Comparison of ENCODE assay signal across 15 cellular contexts in genomic region chr1:100646000-100646399, GRCh38.
A peak's percentile ranks its signal among the peaks of the same experiment; 100 is the strongest.
DNase-seq lines count a peak whose midpoint lies in the region; ATAC-seq and TF ChIP-seq lines count a peak whose summit lies in the region.
"Had no signal": no experiment of that assay in that cellular context is flagged by ENCODE, and none has a peak within 500 bp of the region (broad histone marks: within the 10 kb centered on the region; RNA-seq: fewer than 3 reads in every experiment).

No MANE protein-coding gene starts in this region.

- H3K4me1 ChIP-seq in IMR-90 (ENCODE audit: control insufficient read depth, insufficient read depth, low read length) (peaks cover 4% of the 10 kb centered on the region; the same call in 1 of the 2 replicates), parathyroid adenoma (peaks cover 5% of the 10 kb centered on the region), aorta (ENCODE audit: control insufficient read depth in 1 of 2, insufficient read depth in 2 of 2, low read length in 2 of 2) (peaks cover 0 to 2% of the 10 kb centered on the region in 2 donors)

- no peak overlapping the region for H3K14ac ChIP-seq in IMR-90 (replicated peaks; ENCODE audit: low read depth, low read length)

- peak overlapping the region; percentile 3; the same call in 1 of the 2 replicates for H2BK20ac ChIP-seq in IMR-90 (ENCODE audit: low read depth, low read length)

- no peak overlapping the region for H2AFZ ChIP-seq in IMR-90 (replicated peaks; ENCODE audit: low read length, poor library complexity)
- no peak overlapping the region for H2AFZ ChIP-seq in parathyroid adenoma
- H2AFZ ChIP-seq: GM23338 had no signal

- intact Hi-C loops in IMR-90 (cut with micrococcal nuclease), result no loop called here
- intact Hi-C loops in aorta (cut with DNase I), result loop anchor here in 1 of 2 donors (10.0 kb wide), 1 partner anchor 59 kb away; no protein-coding TSS in a partner anchor

- no peak overlapping the region for H2AK9ac ChIP-seq in IMR-90 (replicated peaks; ENCODE audit: low read depth, low read length, poor library complexity)

- CTCF ChIA-PET in IMR-90 (lab: Yijun Ruan, JAX) (interaction anchor here (0.6 kb wide), 1 partner anchor 230 kb away, joined by 3 read pairs; no protein-coding TSS in a partner anchor), HEK293T (lab: Yijun Ruan, JAX) (no interaction called here)

- H3K9me3 ChIP-seq in IMR-90 (ENCODE audit: control insufficient read depth, insufficient read depth, low read length), result peaks cover 2% of the 10 kb centered on the region; the same call in 1 of the 2 replicates
- H3K9me3 ChIP-seq in parathyroid adenoma (ENCODE audit: control insufficient read depth, low read length), result no peaks in the 10 kb centered on the region
- no peaks in the 10 kb centered on the region for H3K9me3 ChIP-seq in aorta (ENCODE audit: control insufficient read depth, low read length)

- H3K23ac ChIP-seq in IMR-90 (ENCODE audit: low read depth, low read length), result no peak overlapping the region

- WGBS in IMR-90 (ENCODE audit: extremely low coverage in 2 of 2, insufficient read length in 1 of 2), 2 experiments, result no CpG with 5 or more reads among the region's 4 CpGs
- WGBS in aorta, 2 donors, result 76 to 81% methylated on average over 4 of the region's 4 CpGs

- H3K18ac ChIP-seq in IMR-90 (ENCODE audit: low read depth, low read length), result peak overlapping the region; percentile 29; the same call in 1 of the 2 replicates

- peak overlapping the region; percentile 18; the same call in 1 of the 3 replicates for H2BK15ac ChIP-seq in IMR-90 (ENCODE audit: low read depth, low read length)

- no peaks in the 10 kb centered on the region for H3K79me1 ChIP-seq in IMR-90 (ENCODE audit: low read depth in 1 of 2, low read length in 2 of 2)

- no peak for ATAC-seq in IMR-90 (ENCODE audit: low read depth)
- ATAC-seq in aorta (ENCODE audit: low FRiP score), result peak; percentile 36
- no peak for ATAC-seq in HG03159 (IDR thresholded peaks at IDR 0.05; ENCODE audit: unreplicated experiment)
- ATAC-seq: GM12878, GM23338, HepG2 had no signal

- H3K4me2 ChIP-seq in IMR-90 (ENCODE audit: low read depth, low read length) (no peak overlapping the region), parathyroid adenoma (ENCODE audit: low read length) (no peak overlapping the region)
- H3K4me2 ChIP-seq: GM23338 had no signal

- H3K9ac ChIP-seq in IMR-90 (ENCODE audit: low read depth, low read length) (no peak overlapping the region), parathyroid adenoma (no peak overlapping the region)

- in situ Hi-C loops in IMR-90 (cut with MboI; ENCODE audit: low sequenced_read_pairs), result no loop called here

- no peaks in the 10 kb centered on the region for H4K20me1 ChIP-seq in IMR-90 (ENCODE audit: insufficient read depth, low read length)

- H3K36me3 ChIP-seq in IMR-90 (ENCODE audit: control insufficient read depth, insufficient read depth, low read length) (no peaks in the 10 kb centered on the region), parathyroid adenoma (ENCODE audit: control insufficient read depth, insufficient read depth, low read length) (no peaks in the 10 kb centered on the region), aorta (ENCODE audit: control insufficient read depth in 1 of 2, insufficient read depth in 2 of 2, low read length in 1 of 2) (no peaks in the 10 kb centered on the region)

- H3K4me3 ChIP-seq in IMR-90 (ENCODE audit: insufficient read depth, low read depth, low read length), result no peak overlapping the region
- no peak overlapping the region for H3K4me3 ChIP-seq in parathyroid adenoma (ENCODE audit: low read depth, low read length)
- no peak overlapping the region for H3K4me3 ChIP-seq in aorta (ENCODE audit: low read length in 2 of 2)
- H3K4me3 ChIP-seq: GM12878, GM23338 had no signal

- H4K8ac ChIP-seq in IMR-90 (ENCODE audit: low read depth in 2 of 2, low read length in 2 of 2), result no peak overlapping the region; a peak in 1 of 4 replicates

- H2AK5ac ChIP-seq in IMR-90 (ENCODE audit: low read depth, low read length), result no peak overlapping the region

- DNase-seq in IMR-90, result no peak
- DNase-seq in fibroblast of gingiva (ENCODE audit: low read depth), result peak; percentile 38
- DNase-seq in aorta, result no peak
- DNase-seq in HEK293T (ENCODE audit: extremely low spot score), result no peak
- DNase-seq in KG1 (lab: John Stamatoyannopoulos, UW), result no peak
- DNase-seq: C1 segment of cervical spinal cord; Calu3; CD4-positive, alpha-beta T cell; DMS79; H7 had no signal

- H3K79me2 ChIP-seq in parathyroid adenoma, result no peaks in the 10 kb centered on the region

- no peak overlapping the region for H4K5ac ChIP-seq in IMR-90 (ENCODE audit: low read depth, low read length)

- TF ChIP-seq POLR2A in IMR-90 (IDR thresholded peaks at IDR 0.05; ENCODE audit: low read depth, low read length), result no peak

- H3K27ac ChIP-seq in IMR-90 (ENCODE audit: insufficient read depth, low read length) (no peak overlapping the region), parathyroid adenoma (peak overlapping the region; percentile 29), aorta (ENCODE audit: low read depth in 1 of 2, low read length in 2 of 2) (no peak overlapping the region)

- H3K4ac ChIP-seq in IMR-90 (ENCODE audit: low read depth, low read length), result no peak overlapping the region

- no TSS peak for BruUV-seq in IMR-90 (replicated peaks; lab: Mats Ljungman, UMichigan)

- TF ChIP-seq CTCF in IMR-90 (conservative IDR thresholded peaks at IDR 0.05; ENCODE audit: low read depth, low read length) (no peak), parathyroid adenoma (IDR thresholded peaks at IDR 0.05) (no peak)

- H3K27me3 ChIP-seq in IMR-90 (ENCODE audit: control insufficient read depth, insufficient read depth, low read length), result no peaks in the 10 kb centered on the region
- no peaks in the 10 kb centered on the region for H3K27me3 ChIP-seq in parathyroid adenoma (ENCODE audit: control insufficient read depth, insufficient read depth, low read length)
- H3K27me3 ChIP-seq in aorta (ENCODE audit: control insufficient read depth in 1 of 2, insufficient read depth in 2 of 2, low read length in 1 of 2), result no peaks in the 10 kb centered on the region

- no peak overlapping the region for H2BK120ac ChIP-seq in IMR-90 (ENCODE audit: low read depth, low read length)

- dilution Hi-C loops in IMR-90 (cut with HindIII; ENCODE audit: low sequenced_read_pairs, unreplicated experiment), result no loop called here

- POLR2A ChIA-PET in IMR-90 (lab: Charles Lee; ENCODE audit: unreplicated experiment) (no interaction called here), HEK293T (lab: Yijun Ruan, JAX) (no interaction called here)

- H3K9me1 ChIP-seq in IMR-90 (ENCODE audit: insufficient read depth, low read length), result peaks cover 2% of the 10 kb centered on the region; the same call in 1 of the 2 replicates

- no peak overlapping the region for H3K56ac ChIP-seq in IMR-90 (ENCODE audit: extremely low read depth, insufficient read depth, low read length)

- no peak overlapping the region for H2BK5ac ChIP-seq in IMR-90 (ENCODE audit: low read depth, low read length, poor library complexity, severe bottlenecking)

- peak overlapping the region; percentile 15; the same call in 1 of the 2 replicates for H4K91ac ChIP-seq in IMR-90 (ENCODE audit: insufficient read depth, low read depth, low read length)

- no peak for TF ChIP-seq RAD21 in IMR-90 (IDR thresholded peaks at IDR 0.05; ENCODE audit: low read length)

TF ChIP-seq in IMR-90, 13 proteins besides CTCF, POLR2A, EP300 and RAD21 (continues in another document):
- TF ChIP-seq MAZ (IDR thresholded peaks at IDR 0.05; ENCODE audit: borderline replicate concordance, low read depth, low read length) (no peak), RCOR1 (IDR thresholded peaks at IDR 0.05; ENCODE audit: insufficient replicate concordance, low read length) (no peak), USF2 (IDR thresholded peaks at IDR 0.05; ENCODE audit: low read depth, low read length) (no peak), MXI1 (IDR thresholded peaks at IDR 0.05; ENCODE audit: borderline replicate concordance, low read depth, low read length) (no peak), CEBPB (IDR thresholded peaks at IDR 0.05; ENCODE audit: low read depth, low read length) (no peak), BHLHE40 (IDR thresholded peaks at IDR 0.05; ENCODE audit: low read depth, low read length) (no peak), NFE2L2 (IDR thresholded peaks at IDR 0.05; ENCODE audit: low read depth, low read length) (no peak), FOS (IDR thresholded peaks at IDR 0.05; ENCODE audit: low read depth, low read length) (no peak), MAFK (IDR thresholded peaks at IDR 0.05; ENCODE audit: low read depth, low read length) (no peak), SMC3 (IDR thresholded peaks at IDR 0.05; ENCODE audit: low read depth, low read length) (no peak)

TF ChIP-seq in HEK293T, 16 proteins besides CTCF, POLR2A, EP300 and RAD21:
- TF ChIP-seq PKNOX1 (IDR thresholded peaks at IDR 0.05) (no peak), NFRKB (IDR thresholded peaks at IDR 0.05) (no peak), TARDBP (IDR thresholded peaks at IDR 0.05) (no peak), HDGF (IDR thresholded peaks at IDR 0.05; ENCODE audit: borderline replicate concordance) (no peak), FOXM1 (IDR thresholded peaks at IDR 0.05; ENCODE audit: borderline replicate concordance) (no peak), FOXA1 (IDR thresholded peaks at IDR 0.05) (no peak), FOXK2 (IDR thresholded peaks at IDR 0.05) (no peak), ZNF384 (IDR thresholded peaks at IDR 0.05) (no peak), ARNT (IDR thresholded peaks at IDR 0.05) (no peak), ELF4 (IDR thresholded peaks at IDR 0.05) (no peak), CTBP1 (IDR thresholded peaks at IDR 0.05; ENCODE audit: borderline replicate concordance) (no peak), BHLHE40 (IDR thresholded peaks at IDR 0.05; ENCODE audit: borderline replicate concordance) (no peak), SUZ12 (IDR thresholded peaks at IDR 0.05) (no peak), SP1 (IDR thresholded peaks at IDR 0.05) (no peak), LEF1 (IDR thresholded peaks at IDR 0.05; ENCODE audit: borderline replicate concordance) (no peak), L3MBTL2 (conservative IDR thresholded peaks at IDR 0.05) (no peak)
